8 cellular contexts compared by ENCODE assay signal in genomic region chr12:49567611-49568441, GRCh38. TPM values are rescaled to one million over a fixed set of nuclear protein-coding genes. Genes with fewer than 3 reads are reported as not detected.
DNase-seq lines count a peak whose midpoint lies in the region; ATAC-seq and TF ChIP-seq lines count a peak whose summit lies in the region.

MCRS1 (minus strand) TSS chr12:49568142; CDS start chr12:49566731, 1,411 bp downstream.

- H3K27ac ChIP-seq in OCI-LY3 (ENCODE audit: low read length) = peak within 1 kb of the TSS; percentile 74

- no peaks in the 10 kb centered on the region for H3K9me3 ChIP-seq in OCI-LY3 (ENCODE audit: insufficient read depth, low read length)
- no peaks in the 10 kb centered on the region for H3K9me3 ChIP-seq in mononuclear cell (ENCODE audit: low read depth, low read length)

- no peaks in the 10 kb centered on the region for H4K20me1 ChIP-seq in OCI-LY3 (ENCODE audit: insufficient read depth, low read length)

- H3K4me1 ChIP-seq in OCI-LY3 (ENCODE audit: low read length) = peaks cover 10% of the 10 kb centered on the region
- H3K4me1 ChIP-seq in mononuclear cell (ENCODE audit: insufficient read depth, low read length) = peaks cover 47% of the 10 kb centered on the region

- H3K79me2 ChIP-seq in OCI-LY3 (ENCODE audit: low read length) = peaks cover 32% of the 10 kb centered on the region

- in situ Hi-C loops in Caki2 (cut with HindIII; ENCODE audit: low pct_unique_long_range_greater_than_20kb, low sequenced_read_pairs) = no loop called here

- H2AFZ ChIP-seq in OCI-LY3 (ENCODE audit: low read depth, low read length) = peak within 1 kb of the TSS; percentile 94

- peak within 1 kb of the TSS; percentile 97 for H3K4me3 ChIP-seq in OCI-LY3 (ENCODE audit: low read length)
- H3K4me3 ChIP-seq in mononuclear cell (ENCODE audit: low read length) = peak within 1 kb of the TSS; percentile 86

- peak within 1 kb of the TSS; percentile 92 for H3K4me2 ChIP-seq in OCI-LY3 (ENCODE audit: low read length)

- H3K36me3 ChIP-seq in OCI-LY3 (replicated peaks; ENCODE audit: low read depth, low read length) = peaks cover 12% of the 10 kb centered on the region

- peak within 1 kb of the TSS; percentile 96 for H3K9ac ChIP-seq in OCI-LY3 (ENCODE audit: low read length)

- H3K27me3 ChIP-seq in OCI-LY3 (ENCODE audit: low read depth, low read length) = no peaks in the 10 kb centered on the region
- no peaks in the 10 kb centered on the region for H3K27me3 ChIP-seq in mononuclear cell (ENCODE audit: insufficient read depth, low read length)

- no peak for TF ChIP-seq CTCF in OCI-LY3 (IDR thresholded peaks at IDR 0.05; ENCODE audit: low read depth, low read length)

- DNase-seq in Caki2 (ENCODE audit: low read depth) = peak; percentile 85
- DNase-seq in HuH-7 (ENCODE audit: low spot score) = peak; percentile 99
- peak; percentile 89 for DNase-seq in activated T-cell treated with anti-CD3 and anti-CD28 coated beads for 1 hour (ENCODE audit: low read depth)
- DNase-seq in epidermal melanocyte (ENCODE audit: insufficient read length, low spot score) = peak; percentile 99
- DNase-seq in stimulated activated CD8-positive, alpha-beta memory T cell treated with anti-CD3 and anti-CD28 coated beads, Interleukin-4, amount 100 ng/mL, for 1 hour (ENCODE audit: low read depth in 2 of 2, low spot score in 1 of 2) = peak; percentile 80

- ATAC-seq in GM21423 (IDR thresholded peaks at IDR 0.05; ENCODE audit: unreplicated experiment) = peak; percentile 84

RNA-seq across cellular contexts. Expression of gene MCRS1, which starts in this region (rescaled TPM):
- 128 and 149 TPM in 2 replicates for total RNA-seq in Caki2 (2014; rRNA removed; shearing (Covaris generic); ENCODE audit: low replicate concordance)
- 28.1 TPM for total RNA-seq in mononuclear cell

Comparison
In these comparisons a context has a peak if more than half of its experiments do, and no peak if none do; other contexts are left out.
1. Peak in every context shown above with its lines: DNase-seq, ATAC-seq, H3K4me3 ChIP-seq and H3K27ac ChIP-seq.